ENCODE assay signal across 2 cellular contexts in genomic region chr4:152785639-152786517, GRCh38.
TF ChIP-seq lines count a peak whose summit lies in the region.

No MANE protein-coding gene starts in this region.

TF ChIP-seq in liver, 16 proteins besides CTCF, POLR2A, EP300 and RAD21:
- no peak for TF ChIP-seq ZBTB33 (IDR thresholded peaks at IDR 0.05)
- TF ChIP-seq SP1 (IDR thresholded peaks at IDR 0.05): no peak
- peak; percentile 22 to 61 for TF ChIP-seq HNF4A (conservative IDR thresholded peaks at IDR 0.05)

TF ChIP-seq in HepG2, 621 proteins besides CTCF, POLR2A, EP300 and RAD21 (continued from another document):
- TF ChIP-seq ZNF770 (CRISPR knock-in tag; IDR thresholded peaks at IDR 0.05): no peak
